Comparison of ENCODE assay signal across 8 cellular contexts in the genomic region with DNA sequence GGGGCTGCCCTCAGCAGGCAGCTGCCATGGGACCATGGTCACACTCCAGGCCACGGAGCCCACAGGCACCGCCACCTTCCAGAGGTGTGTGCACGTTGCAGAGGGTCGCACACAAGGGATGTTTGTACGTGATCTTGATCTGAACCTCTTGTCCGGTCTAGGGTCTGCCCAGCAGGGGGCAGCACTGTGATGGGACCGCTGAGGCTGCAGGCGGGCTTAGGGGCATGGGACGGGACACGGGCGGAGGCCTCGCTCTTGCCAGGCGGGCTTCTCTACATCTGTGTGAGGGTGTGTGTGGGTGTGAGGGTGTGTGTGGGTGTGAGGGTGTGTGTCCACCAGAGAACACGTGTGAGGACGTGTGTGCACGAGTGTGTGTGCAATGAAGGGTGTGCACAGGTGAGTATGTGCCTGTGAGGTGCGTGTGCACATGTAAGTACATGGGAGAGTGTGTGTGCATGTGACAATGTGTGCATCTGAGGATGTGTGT. TPM values are rescaled to one million over a fixed set of nuclear protein-coding genes. Genes with fewer than 3 reads are reported as not detected.
DNase-seq lines count a peak whose midpoint lies in the region; ATAC-seq, FAIRE-seq and TF ChIP-seq lines count a peak whose summit lies in the region.

No MANE protein-coding gene starts in this region.

- 32% methylated on average over 17 of the region's 17 CpGs for WGBS in suprapubic skin

- no peak overlapping the region for H3K4me3 Mint-ChIP-seq in activated naive CD8-positive, alpha-beta T cell treated with anti-CD3 and anti-CD28 coated beads for 36 hours

- H3K36me3 Mint-ChIP-seq in activated naive CD8-positive, alpha-beta T cell treated with anti-CD3 and anti-CD28 coated beads for 36 hours, result no peaks in the 10 kb centered on the region

- DNase-seq in GM18507 (ENCODE audit: extremely low spot score, insufficient read length, low read depth) (peak; percentile 39), SKM-1 (lab: John Stamatoyannopoulos, UW; ENCODE audit: unreplicated experiment) (peak; percentile 28), iris pigment epithelial cell (ENCODE audit: low read depth) (peak; percentile 22), suprapubic skin (ENCODE audit: low spot score in 2 of 2) (no peak)
- DNase-seq in activated naive CD8-positive, alpha-beta T cell treated with anti-CD3 and anti-CD28 coated beads for 36 hours, result peak; percentile 73
- peak; percentile 55 to 70 for DNase-seq in stimulated activated CD4-positive, alpha-beta T cell treated with anti-CD3 and anti-CD28 coated beads, Interleukin-4, amount 100 ng/mL, for 4 hours

- TF ChIP-seq POLR2A in suprapubic skin (IDR thresholded peaks at IDR 0.05), result no peak

- peaks cover 34% of the 10 kb centered on the region for H3K27me3 Mint-ChIP-seq in activated naive CD8-positive, alpha-beta T cell treated with anti-CD3 and anti-CD28 coated beads for 36 hours

- no peaks in the 10 kb centered on the region for H3K4me1 ChIP-seq in suprapubic skin

- H3K9me3 Mint-ChIP-seq in activated naive CD8-positive, alpha-beta T cell treated with anti-CD3 and anti-CD28 coated beads for 36 hours, result no peaks in the 10 kb centered on the region

- no peak overlapping the region for H3K4me3 ChIP-seq in suprapubic skin

- H3K27ac ChIP-seq in suprapubic skin, result no peak overlapping the region

- TF ChIP-seq CTCF in suprapubic skin (IDR thresholded peaks at IDR 0.05), result peak in 1 of 2 donors; percentile 12

- peak; percentile 48 for FAIRE-seq in GM18507 (lab: Jason Lieb, UNC)

- no peaks in the 10 kb centered on the region for H3K36me3 ChIP-seq in suprapubic skin

- H3K27ac Mint-ChIP-seq in activated naive CD8-positive, alpha-beta T cell treated with anti-CD3 and anti-CD28 coated beads for 36 hours, result no peak overlapping the region

- peaks cover 85% of the 10 kb centered on the region for H3K27me3 ChIP-seq in suprapubic skin

- no peak for TF ChIP-seq EP300 in suprapubic skin (IDR thresholded peaks at IDR 0.05)

- no peaks in the 10 kb centered on the region for H3K9me3 ChIP-seq in suprapubic skin

- H3K4me1 Mint-ChIP-seq in activated naive CD8-positive, alpha-beta T cell treated with anti-CD3 and anti-CD28 coated beads for 36 hours, result peaks cover 1% of the 10 kb centered on the region

- ATAC-seq in GM21576 (IDR thresholded peaks at IDR 0.05; ENCODE audit: unreplicated experiment) (no peak), GM18909 (IDR thresholded peaks at IDR 0.05; ENCODE audit: poor library complexity, unreplicated experiment) (no peak)

RNA-seq across cellular contexts. Expression of a gene that starts 52.4 kb away (rescaled TPM):
- total RNA-seq in activated naive CD8-positive, alpha-beta T cell treated with anti-CD3 and anti-CD28 coated beads for 36 hours, result under 1 TPM; 0.26 to 0.27 TPM
- total RNA-seq in suprapubic skin, result under 1 TPM in 3 of 4 donors, not detected in 1; 0.08 to 0.80 (median 0.17) TPM

Comparison
In these comparisons a context has a peak if more than half of its experiments do, and no peak if none do; other contexts are left out.
1. DNase-seq: peak in GM18507 (single experiment), SKM-1 (single experiment), activated naive CD8-positive, alpha-beta T cell treated with anti-CD3 and anti-CD28 coated beads for 36 hours (single experiment), iris pigment epithelial cell (single experiment) and stimulated activated CD4-positive, alpha-beta T cell treated with anti-CD3 and anti-CD28 coated beads, Interleukin-4, amount 100 ng/mL, for 4 hours (2 of 2); none in suprapubic skin (0 of 2).